ENCODE assay signal across 15 cellular contexts in genomic region chr1:100050139-100050538, GRCh38.
DNase-seq lines count a peak whose midpoint lies in the region; ATAC-seq, FAIRE-seq and TF ChIP-seq lines count a peak whose summit lies in the region.
"Had no signal": no experiment of that assay in that cellular context is flagged by ENCODE, and none has a peak within 500 bp of the region (broad histone marks: within the 10 kb centered on the region; RNA-seq: fewer than 3 reads in every experiment).

No MANE protein-coding gene starts in this region.

- no peak overlapping the region for H3K4me3 ChIP-seq in CD4-positive, CD25-positive, alpha-beta regulatory T cell (ENCODE audit: low read depth, low read length)
- H3K4me3 ChIP-seq: coronary artery had no signal

- TF ChIP-seq CTCF in activated CD8-positive, alpha-beta T cell treated with anti-CD3 and anti-CD28 coated beads for 36 hours (IDR thresholded peaks at IDR 0.05), result no peak
- no peak for TF ChIP-seq CTCF in foreskin keratinocyte (conservative IDR thresholded peaks at IDR 0.05)

- ATAC-seq in CD4-positive, CD25-positive, alpha-beta regulatory T cell (ENCODE audit: low read depth in 2 of 2), result no peak
- no peak for ATAC-seq in activated CD8-positive, alpha-beta T cell treated with anti-CD3 and anti-CD28 coated beads for 36 hours
- peak; percentile 63 for ATAC-seq in foreskin keratinocyte
- no peak for ATAC-seq in GM18907 (IDR thresholded peaks at IDR 0.05; ENCODE audit: unreplicated experiment)
- ATAC-seq: sciatic nerve had no signal

- H3K36me3 Mint-ChIP-seq in CD4-positive, CD25-positive, alpha-beta regulatory T cell, result peaks cover 15% of the 10 kb centered on the region
- peaks cover 42% of the 10 kb centered on the region for H3K36me3 Mint-ChIP-seq in activated CD8-positive, alpha-beta T cell treated with anti-CD3 and anti-CD28 coated beads for 36 hours (ENCODE audit: low read depth)

- H3K4me1 ChIP-seq in CD4-positive, CD25-positive, alpha-beta regulatory T cell (ENCODE audit: control insufficient read depth, insufficient read depth, low read length, poor library complexity, severe bottlenecking), result peaks cover 27% of the 10 kb centered on the region
- peaks cover 47% of the 10 kb centered on the region for H3K4me1 ChIP-seq in foreskin keratinocyte

- H3K9me3 ChIP-seq in CD4-positive, CD25-positive, alpha-beta regulatory T cell (ENCODE audit: control insufficient read depth in 2 of 2, low read length in 2 of 2), result no peaks in the 10 kb centered on the region

- H3K27ac Mint-ChIP-seq in CD4-positive, CD25-positive, alpha-beta regulatory T cell, result peak overlapping the region in 2 of 3 donors; percentile 75 to 76
- peak overlapping the region; percentile 77 for H3K27ac Mint-ChIP-seq in activated CD8-positive, alpha-beta T cell treated with anti-CD3 and anti-CD28 coated beads for 36 hours

- POLR2A ChIA-PET in activated CD8-positive, alpha-beta T cell treated with anti-CD3 and anti-CD28 coated beads for 36 hours (lab: Charles Lee), result interaction anchor here (1.1 kb wide), 1 partner anchor 10 kb away, joined by 6 read pairs; no protein-coding TSS in a partner anchor

- H3K27me3 Mint-ChIP-seq in CD4-positive, CD25-positive, alpha-beta regulatory T cell, result no peaks in the 10 kb centered on the region
- no peaks in the 10 kb centered on the region for H3K27me3 Mint-ChIP-seq in activated CD8-positive, alpha-beta T cell treated with anti-CD3 and anti-CD28 coated beads for 36 hours

- no peaks in the 10 kb centered on the region for H3K9me3 Mint-ChIP-seq in CD4-positive, CD25-positive, alpha-beta regulatory T cell
- H3K9me3 Mint-ChIP-seq in activated CD8-positive, alpha-beta T cell treated with anti-CD3 and anti-CD28 coated beads for 36 hours, result no peaks in the 10 kb centered on the region

- no peaks in the 10 kb centered on the region for H3K27me3 ChIP-seq in CD4-positive, CD25-positive, alpha-beta regulatory T cell (ENCODE audit: control insufficient read depth, insufficient read depth, low read length)
- no peaks in the 10 kb centered on the region for H3K27me3 ChIP-seq in foreskin keratinocyte

- no peak overlapping the region for H3K27ac ChIP-seq in CD4-positive, CD25-positive, alpha-beta regulatory T cell (ENCODE audit: insufficient read depth, low read length, poor library complexity, severe bottlenecking)
- peak overlapping the region; percentile 87 for H3K27ac ChIP-seq in foreskin keratinocyte
- H3K27ac ChIP-seq: C4-2B, coronary artery had no signal

- CTCF ChIA-PET in activated CD8-positive, alpha-beta T cell treated with anti-CD3 and anti-CD28 coated beads for 36 hours (lab: Charles Lee), result no interaction called here

- no peak for TF ChIP-seq POLR2A in GM12892 (IDR thresholded peaks at IDR 0.05; ENCODE audit: low read depth, low read length)

- peak; percentile 14 for FAIRE-seq in GM12892 (lab: Jason Lieb, UNC)

- peaks cover 41 to 75% (median 57%) of the 10 kb centered on the region in 4 donors for H3K4me1 Mint-ChIP-seq in CD4-positive, CD25-positive, alpha-beta regulatory T cell
- peaks cover 60% of the 10 kb centered on the region for H3K4me1 Mint-ChIP-seq in activated CD8-positive, alpha-beta T cell treated with anti-CD3 and anti-CD28 coated beads for 36 hours (ENCODE audit: low read depth)

- peak overlapping the region in 2 of 4 donors; percentile 7 to 17 for H3K4me3 Mint-ChIP-seq in CD4-positive, CD25-positive, alpha-beta regulatory T cell
- no peak overlapping the region for H3K4me3 Mint-ChIP-seq in activated CD8-positive, alpha-beta T cell treated with anti-CD3 and anti-CD28 coated beads for 36 hours

- DNase-seq in CD4-positive, CD25-positive, alpha-beta regulatory T cell, result peak in 1 of 3 donors; percentile 59
- DNase-seq in GM12892 (ENCODE audit: insufficient read length) (no peak), foreskin keratinocyte (peak; percentile 50 to 69), NCI-H1048 (lab: John Stamatoyannopoulos, UW) (no peak), DMS53 treated with DMSO at 0.1 percent for 48 hours (lab: John Stamatoyannopoulos, UW; ENCODE audit: unreplicated experiment) (no peak)
- DNase-seq in activated CD8-positive, alpha-beta T cell treated with anti-CD3 and anti-CD28 coated beads for 36 hours, result no peak
- no peak for DNase-seq in activated effector memory CD4-positive, alpha-beta T cell treated with Interleukin-2 at 50 U/mL for 16 hours
- DNase-seq: NCI-H2029; NCI-H526; stimulated activated naive CD4-positive, alpha-beta T cell treated with Interleukin-2 at 50 U/mL for 16 hours; T1000 had no signal

- intact Hi-C loops in activated CD8-positive, alpha-beta T cell treated with anti-CD3 and anti-CD28 coated beads for 36 hours (cut with micrococcal nuclease), result no loop called here

- H3K36me3 ChIP-seq in CD4-positive, CD25-positive, alpha-beta regulatory T cell (ENCODE audit: control insufficient read depth, insufficient read depth, low read length), result peaks cover 17% of the 10 kb centered on the region

Comparison
In these comparisons a context has a peak if more than half of its experiments do, and no peak if none do; other contexts are left out.
1. DNase-seq: peak in foreskin keratinocyte (2 of 2); none in GM12892 (single experiment), activated CD8-positive, alpha-beta T cell treated with anti-CD3 and anti-CD28 coated beads for 36 hours (single experiment), NCI-H1048 (single experiment), DMS53 treated with DMSO at 0.1 percent for 48 hours (single experiment) and activated effector memory CD4-positive, alpha-beta T cell treated with Interleukin-2 at 50 U/mL for 16 hours (single experiment).